In genomic region chr11:14093065-14093464, GRCh38 we compare ENCODE assay signal across 28 cellular contexts.
"Had no signal": no experiment of that assay in that cellular context is flagged by ENCODE, and none has a peak within 500 bp of the region (broad histone marks: within the 10 kb centered on the region; RNA-seq: fewer than 3 reads in every experiment).

No MANE protein-coding gene starts in this region.

- H3K4me3 ChIP-seq: colonic mucosa, gastroesophageal sphincter, heart left ventricle, hepatocyte, left lung, neural progenitor cell, prostate gland, right atrium auricular region, smooth muscle cell, stomach, thyroid gland, vagina had no signal

- H3K4me1 ChIP-seq: colonic mucosa, foreskin keratinocyte, heart left ventricle, left lung, neural progenitor cell, prostate gland, right atrium auricular region, thyroid gland, vagina had no signal

- H3K79me2 ChIP-seq: hepatocyte had no signal

- H3K27ac Mint-ChIP-seq: dendritic cell treated with granulocyte-macrophage colony-stimulating factor and Interleukin-4, amounts not matched to agents 40 ng/mL and 50 ng/mL, for 4 days; endodermal cell; nephron; neural progenitor cell; stimulated activated effector memory CD8-positive, alpha-beta T cell treated with anti-CD3 and anti-CD28 coated beads, Interleukin-12 subunit alpha, Interleukin-12 subunit beta, amount 100 ng/mL, for 72 hours had no signal

- H3K9me3 ChIP-seq: colonic mucosa, gastroesophageal sphincter, heart left ventricle, left lung, prostate gland, right atrium auricular region, stomach, thyroid gland, vagina had no signal

- H3K4me1 Mint-ChIP-seq: endodermal cell had no signal

- H3K36me3 ChIP-seq: colonic mucosa, gastroesophageal sphincter, heart left ventricle, left lung, neural progenitor cell, prostate gland, right atrium auricular region, stomach, thyroid gland, vagina had no signal

- H3K9ac ChIP-seq: neural progenitor cell had no signal

- DNase-seq: colonic mucosa; effector CD8-positive, alpha-beta T cell; endodermal cell; erythroblast; heart left ventricle; left cardiac atrium; left lung; mesendoderm; midbrain; naive thymus-derived CD4-positive, alpha-beta T cell; stimulated activated CD4-positive, alpha-beta T cell treated with anti-CD3 and anti-CD28 coated beads, Interleukin-2, amount 100 ng/mL, for 24 hours; stimulated activated CD4-positive, alpha-beta T cell treated with anti-CD3 and anti-CD28 coated beads, Interleukin-4, amount 100 ng/mL, for 24 hours; stimulated activated naive CD4-positive, alpha-beta T cell treated with Interleukin-2 at 50 U/mL for 16 hours; stomach; thyroid gland; trophoblast cell had no signal

- H2AFZ ChIP-seq: hepatocyte, neural progenitor cell had no signal

- ATAC-seq: foreskin keratinocyte; gastroesophageal sphincter; heart left ventricle; left cardiac atrium; left lung; naive thymus-derived CD4-positive, alpha-beta T cell; sciatic nerve; stimulated activated effector memory CD8-positive, alpha-beta T cell treated with anti-CD3 and anti-CD28 coated beads, Interleukin-12 subunit alpha, Interleukin-12 subunit beta, amount 100 ng/mL, for 72 hours had no signal

- H3K27ac ChIP-seq: colonic mucosa, foreskin keratinocyte, gastroesophageal sphincter, heart left ventricle, hepatocyte, left lung, neural progenitor cell, prostate gland, right atrium auricular region, stomach, thyroid gland, vagina had no signal

- H3K9me3 Mint-ChIP-seq: dendritic cell treated with granulocyte-macrophage colony-stimulating factor and Interleukin-4, amounts not matched to agents 40 ng/mL and 50 ng/mL, for 4 days; stimulated activated effector memory CD8-positive, alpha-beta T cell treated with anti-CD3 and anti-CD28 coated beads, Interleukin-12 subunit alpha, Interleukin-12 subunit beta, amount 100 ng/mL, for 72 hours had no signal

- H3K4me2 ChIP-seq: hepatocyte, neural progenitor cell, smooth muscle cell had no signal

- H3K36me3 Mint-ChIP-seq: neural progenitor cell; stimulated activated effector memory CD8-positive, alpha-beta T cell treated with anti-CD3 and anti-CD28 coated beads, Interleukin-12 subunit alpha, Interleukin-12 subunit beta, amount 100 ng/mL, for 72 hours had no signal

- H3K27me3 ChIP-seq: colonic mucosa, gastroesophageal sphincter, hepatocyte, left lung, neural progenitor cell, right atrium auricular region, thyroid gland, vagina had no signal

- H3K4me3 Mint-ChIP-seq: dendritic cell treated with granulocyte-macrophage colony-stimulating factor and Interleukin-4, amounts not matched to agents 40 ng/mL and 50 ng/mL, for 4 days; endodermal cell; naive thymus-derived CD4-positive, alpha-beta T cell; nephron; neural progenitor cell; stimulated activated effector memory CD8-positive, alpha-beta T cell treated with anti-CD3 and anti-CD28 coated beads, Interleukin-12 subunit alpha, Interleukin-12 subunit beta, amount 100 ng/mL, for 72 hours had no signal
